Comparison of ENCODE assay signal across 1 cellular context in the genomic region with DNA sequence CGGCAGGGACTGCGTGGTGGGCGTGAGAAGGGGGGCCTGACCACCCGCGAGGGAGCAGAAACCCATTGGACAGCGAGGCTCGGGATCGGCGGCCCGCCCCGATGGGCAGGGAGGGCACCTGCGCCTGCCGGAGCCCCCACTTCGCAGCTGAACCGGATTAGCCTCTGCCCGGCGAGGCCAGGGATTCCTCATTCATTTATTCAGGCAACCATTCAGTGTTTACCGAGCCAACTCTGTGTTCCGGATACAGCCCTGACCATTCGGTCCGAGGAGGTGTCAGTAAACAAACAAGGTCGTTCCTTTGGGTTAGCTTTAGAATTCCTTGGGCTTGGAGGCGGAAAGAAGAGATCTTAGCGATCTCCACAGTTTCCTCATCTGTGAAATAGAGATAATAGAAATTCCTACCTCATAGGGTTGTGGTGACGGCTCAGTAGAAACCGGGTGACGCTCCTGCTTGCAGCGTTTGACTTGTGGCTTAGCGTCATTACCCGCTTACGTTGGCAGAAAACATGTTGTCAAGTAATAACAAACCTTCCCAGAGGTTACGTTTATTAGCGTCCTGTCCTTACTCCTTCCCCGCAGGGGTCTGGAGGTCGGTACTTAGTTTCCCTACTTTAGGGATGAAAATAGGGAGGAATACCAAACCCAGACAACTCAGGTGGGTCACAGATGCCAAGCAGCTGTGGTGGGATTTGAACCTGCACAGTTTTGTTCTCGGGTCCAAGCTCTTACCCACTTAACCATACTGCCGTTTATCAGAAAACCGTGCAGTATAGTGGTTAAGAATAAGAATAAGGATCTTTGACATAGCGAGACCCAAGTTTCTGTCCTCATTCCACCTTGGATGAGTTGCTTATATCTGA.
TF ChIP-seq lines count a peak whose summit lies in the region.

No MANE protein-coding gene starts in this region.

TF ChIP-seq in HepG2, 621 proteins besides CTCF, POLR2A, EP300 and RAD21 (continued from another document and continues in another):
- TF ChIP-seq, protein P1, sequence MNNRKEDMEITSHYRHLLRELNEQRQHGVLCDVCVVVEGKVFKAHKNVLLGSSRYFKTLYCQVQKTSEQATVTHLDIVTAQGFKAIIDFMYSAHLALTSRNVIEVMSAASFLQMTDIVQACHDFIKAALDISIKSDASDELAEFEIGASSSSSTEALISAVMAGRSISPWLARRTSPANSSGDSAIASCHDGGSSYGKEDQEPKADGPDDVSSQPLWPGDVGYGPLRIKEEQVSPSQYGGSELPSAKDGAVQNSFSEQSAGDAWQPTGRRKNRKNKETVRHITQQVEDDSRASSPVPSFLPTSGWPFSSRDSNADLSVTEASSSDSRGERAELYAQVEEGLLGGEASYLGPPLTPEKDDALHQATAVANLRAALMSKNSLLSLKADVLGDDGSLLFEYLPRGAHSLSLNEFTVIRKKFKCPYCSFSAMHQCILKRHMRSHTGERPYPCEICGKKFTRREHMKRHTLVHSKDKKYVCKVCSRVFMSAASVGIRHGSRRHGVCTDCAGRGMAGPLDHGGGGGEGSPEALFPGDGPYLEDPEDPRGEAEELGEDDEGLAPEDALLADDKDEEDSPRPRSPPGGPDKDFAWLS (CRISPR knock-in tag; IDR thresholded peaks at IDR 0.05; ENCODE audit: borderline replicate concordance), result no peak; the same call in 1 of the 2 replicates
- TF ChIP-seq, protein P2, sequence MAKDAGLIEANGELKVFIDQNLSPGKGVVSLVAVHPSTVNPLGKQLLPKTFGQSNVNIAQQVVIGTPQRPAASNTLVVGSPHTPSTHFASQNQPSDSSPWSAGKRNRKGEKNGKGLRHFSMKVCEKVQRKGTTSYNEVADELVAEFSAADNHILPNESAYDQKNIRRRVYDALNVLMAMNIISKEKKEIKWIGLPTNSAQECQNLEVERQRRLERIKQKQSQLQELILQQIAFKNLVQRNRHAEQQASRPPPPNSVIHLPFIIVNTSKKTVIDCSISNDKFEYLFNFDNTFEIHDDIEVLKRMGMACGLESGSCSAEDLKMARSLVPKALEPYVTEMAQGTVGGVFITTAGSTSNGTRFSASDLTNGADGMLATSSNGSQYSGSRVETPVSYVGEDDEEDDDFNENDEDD (CRISPR knock-in tag; IDR thresholded peaks at IDR 0.05; ENCODE audit: borderline replicate concordance), result 0 out of 2 replicates have a peak, but pooled peaks have one; percentile 10
- TF ChIP-seq ZNF143 (CRISPR knock-in tag; IDR thresholded peaks at IDR 0.05) (no peak), ZNF235 (CRISPR knock-in tag; IDR thresholded peaks at IDR 0.05; ENCODE audit: borderline replicate concordance) (no peak), TOPORS (CRISPR knock-in tag; IDR thresholded peaks at IDR 0.05) (no peak; the same call in 1 of the 2 replicates), ZNF326 (CRISPR knock-in tag; IDR thresholded peaks at IDR 0.05; ENCODE audit: borderline replicate concordance) (no peak; the same call in 1 of the 2 replicates), KAT2B (IDR thresholded peaks at IDR 0.05; ENCODE audit: borderline replicate concordance, low read depth, low read length) (no peak), ZZZ3 (CRISPR knock-in tag; IDR thresholded peaks at IDR 0.05; ENCODE audit: borderline replicate concordance) (no peak), NR2F2 (IDR thresholded peaks at IDR 0.05; ENCODE audit: borderline replicate concordance, low read depth) (0 out of 2 replicates have a peak, but pooled peaks have one; percentile 46), ZC3H4 (CRISPR knock-in tag; IDR thresholded peaks at IDR 0.05; ENCODE audit: borderline replicate concordance) (peak; percentile 91; the same call in 1 of the 2 replicates), ADNP (CRISPR knock-in tag; IDR thresholded peaks at IDR 0.05) (no peak), MEF2D (CRISPR knock-in tag; IDR thresholded peaks at IDR 0.05) (peak; percentile 11; the same call in 1 of the 2 replicates), AGO1 (IDR thresholded peaks at IDR 0.05; ENCODE audit: low read depth, low read length, poor library complexity, severe bottlenecking) (no peak), KDM1A (CRISPR knock-in tag; IDR thresholded peaks at IDR 0.05) (0 out of 2 replicates have a peak, but pooled peaks have one; percentile 5), GZF1 (CRISPR knock-in tag; IDR thresholded peaks at IDR 0.05) (peak; percentile 78; the same call in 1 of the 2 replicates), SKI (IDR thresholded peaks at IDR 0.05; ENCODE audit: partially characterized antibody) (peak; percentile 37), GATAD1 (CRISPR knock-in tag; IDR thresholded peaks at IDR 0.05) (no peak), MYNN (CRISPR knock-in tag; IDR thresholded peaks at IDR 0.05; ENCODE audit: low read depth) (no peak), ZNF713 (CRISPR knock-in tag; IDR thresholded peaks at IDR 0.05) (peak; percentile 28; the same call in 1 of the 2 replicates), SRY (CRISPR knock-in tag; IDR thresholded peaks at IDR 0.05) (peak; percentile 93; the same call in 1 of the 2 replicates), DMAP1 (CRISPR knock-in tag; IDR thresholded peaks at IDR 0.05) (no peak), GPN1 (CRISPR knock-in tag; IDR thresholded peaks at IDR 0.05; ENCODE audit: borderline replicate concordance) (no peak), ZNF589 (CRISPR knock-in tag; conservative IDR thresholded peaks at IDR 0.05) (no peak), REXO4 (CRISPR knock-in tag; IDR thresholded peaks at IDR 0.05; ENCODE audit: borderline replicate concordance) (no peak; the same call in 1 of the 2 replicates), TBX3 (IDR thresholded peaks at IDR 0.05; ENCODE audit: borderline replicate concordance) (no peak; the same call in 1 of the 2 replicates), ETV5 (CRISPR knock-in tag; IDR thresholded peaks at IDR 0.05; ENCODE audit: borderline replicate concordance) (peak; percentile 75; the same call in 1 of the 2 replicates), ZFP62 (CRISPR knock-in tag; IDR thresholded peaks at IDR 0.05) (0 out of 2 replicates have a peak, but pooled peaks have one; percentile 58), ZNF891 (CRISPR knock-in tag; IDR thresholded peaks at IDR 0.05) (0 out of 2 replicates have a peak, but pooled peaks have one; percentile 10)
- TF ChIP-seq, protein P3, sequence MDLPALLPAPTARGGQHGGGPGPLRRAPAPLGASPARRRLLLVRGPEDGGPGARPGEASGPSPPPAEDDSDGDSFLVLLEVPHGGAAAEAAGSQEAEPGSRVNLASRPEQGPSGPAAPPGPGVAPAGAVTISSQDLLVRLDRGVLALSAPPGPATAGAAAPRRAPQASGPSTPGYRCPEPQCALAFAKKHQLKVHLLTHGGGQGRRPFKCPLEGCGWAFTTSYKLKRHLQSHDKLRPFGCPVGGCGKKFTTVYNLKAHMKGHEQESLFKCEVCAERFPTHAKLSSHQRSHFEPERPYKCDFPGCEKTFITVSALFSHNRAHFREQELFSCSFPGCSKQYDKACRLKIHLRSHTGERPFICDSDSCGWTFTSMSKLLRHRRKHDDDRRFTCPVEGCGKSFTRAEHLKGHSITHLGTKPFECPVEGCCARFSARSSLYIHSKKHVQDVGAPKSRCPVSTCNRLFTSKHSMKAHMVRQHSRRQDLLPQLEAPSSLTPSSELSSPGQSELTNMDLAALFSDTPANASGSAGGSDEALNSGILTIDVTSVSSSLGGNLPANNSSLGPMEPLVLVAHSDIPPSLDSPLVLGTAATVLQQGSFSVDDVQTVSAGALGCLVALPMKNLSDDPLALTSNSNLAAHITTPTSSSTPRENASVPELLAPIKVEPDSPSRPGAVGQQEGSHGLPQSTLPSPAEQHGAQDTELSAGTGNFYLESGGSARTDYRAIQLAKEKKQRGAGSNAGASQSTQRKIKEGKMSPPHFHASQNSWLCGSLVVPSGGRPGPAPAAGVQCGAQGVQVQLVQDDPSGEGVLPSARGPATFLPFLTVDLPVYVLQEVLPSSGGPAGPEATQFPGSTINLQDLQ (CRISPR knock-in tag; IDR thresholded peaks at IDR 0.05), result no peak
- TF ChIP-seq, protein P4, sequence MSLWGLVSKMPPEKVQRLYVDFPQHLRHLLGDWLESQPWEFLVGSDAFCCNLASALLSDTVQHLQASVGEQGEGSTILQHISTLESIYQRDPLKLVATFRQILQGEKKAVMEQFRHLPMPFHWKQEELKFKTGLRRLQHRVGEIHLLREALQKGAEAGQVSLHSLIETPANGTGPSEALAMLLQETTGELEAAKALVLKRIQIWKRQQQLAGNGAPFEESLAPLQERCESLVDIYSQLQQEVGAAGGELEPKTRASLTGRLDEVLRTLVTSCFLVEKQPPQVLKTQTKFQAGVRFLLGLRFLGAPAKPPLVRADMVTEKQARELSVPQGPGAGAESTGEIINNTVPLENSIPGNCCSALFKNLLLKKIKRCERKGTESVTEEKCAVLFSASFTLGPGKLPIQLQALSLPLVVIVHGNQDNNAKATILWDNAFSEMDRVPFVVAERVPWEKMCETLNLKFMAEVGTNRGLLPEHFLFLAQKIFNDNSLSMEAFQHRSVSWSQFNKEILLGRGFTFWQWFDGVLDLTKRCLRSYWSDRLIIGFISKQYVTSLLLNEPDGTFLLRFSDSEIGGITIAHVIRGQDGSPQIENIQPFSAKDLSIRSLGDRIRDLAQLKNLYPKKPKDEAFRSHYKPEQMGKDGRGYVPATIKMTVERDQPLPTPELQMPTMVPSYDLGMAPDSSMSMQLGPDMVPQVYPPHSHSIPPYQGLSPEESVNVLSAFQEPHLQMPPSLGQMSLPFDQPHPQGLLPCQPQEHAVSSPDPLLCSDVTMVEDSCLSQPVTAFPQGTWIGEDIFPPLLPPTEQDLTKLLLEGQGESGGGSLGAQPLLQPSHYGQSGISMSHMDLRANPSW (CRISPR knock-in tag; IDR thresholded peaks at IDR 0.05; ENCODE audit: borderline replicate concordance), result peak; percentile 54; the same call in 1 of the 2 replicates
- TF ChIP-seq, protein P5, sequence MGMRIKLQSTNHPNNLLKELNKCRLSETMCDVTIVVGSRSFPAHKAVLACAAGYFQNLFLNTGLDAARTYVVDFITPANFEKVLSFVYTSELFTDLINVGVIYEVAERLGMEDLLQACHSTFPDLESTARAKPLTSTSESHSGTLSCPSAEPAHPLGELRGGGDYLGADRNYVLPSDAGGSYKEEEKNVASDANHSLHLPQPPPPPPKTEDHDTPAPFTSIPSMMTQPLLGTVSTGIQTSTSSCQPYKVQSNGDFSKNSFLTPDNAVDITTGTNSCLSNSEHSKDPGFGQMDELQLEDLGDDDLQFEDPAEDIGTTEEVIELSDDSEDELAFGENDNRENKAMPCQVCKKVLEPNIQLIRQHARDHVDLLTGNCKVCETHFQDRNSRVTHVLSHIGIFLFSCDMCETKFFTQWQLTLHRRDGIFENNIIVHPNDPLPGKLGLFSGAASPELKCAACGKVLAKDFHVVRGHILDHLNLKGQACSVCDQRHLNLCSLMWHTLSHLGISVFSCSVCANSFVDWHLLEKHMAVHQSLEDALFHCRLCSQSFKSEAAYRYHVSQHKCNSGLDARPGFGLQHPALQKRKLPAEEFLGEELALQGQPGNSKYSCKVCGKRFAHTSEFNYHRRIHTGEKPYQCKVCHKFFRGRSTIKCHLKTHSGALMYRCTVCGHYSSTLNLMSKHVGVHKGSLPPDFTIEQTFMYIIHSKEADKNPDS (CRISPR knock-in tag; IDR thresholded peaks at IDR 0.05), result 0 out of 2 replicates have a peak, but pooled peaks have one; percentile 67
- TF ChIP-seq, protein P6, sequence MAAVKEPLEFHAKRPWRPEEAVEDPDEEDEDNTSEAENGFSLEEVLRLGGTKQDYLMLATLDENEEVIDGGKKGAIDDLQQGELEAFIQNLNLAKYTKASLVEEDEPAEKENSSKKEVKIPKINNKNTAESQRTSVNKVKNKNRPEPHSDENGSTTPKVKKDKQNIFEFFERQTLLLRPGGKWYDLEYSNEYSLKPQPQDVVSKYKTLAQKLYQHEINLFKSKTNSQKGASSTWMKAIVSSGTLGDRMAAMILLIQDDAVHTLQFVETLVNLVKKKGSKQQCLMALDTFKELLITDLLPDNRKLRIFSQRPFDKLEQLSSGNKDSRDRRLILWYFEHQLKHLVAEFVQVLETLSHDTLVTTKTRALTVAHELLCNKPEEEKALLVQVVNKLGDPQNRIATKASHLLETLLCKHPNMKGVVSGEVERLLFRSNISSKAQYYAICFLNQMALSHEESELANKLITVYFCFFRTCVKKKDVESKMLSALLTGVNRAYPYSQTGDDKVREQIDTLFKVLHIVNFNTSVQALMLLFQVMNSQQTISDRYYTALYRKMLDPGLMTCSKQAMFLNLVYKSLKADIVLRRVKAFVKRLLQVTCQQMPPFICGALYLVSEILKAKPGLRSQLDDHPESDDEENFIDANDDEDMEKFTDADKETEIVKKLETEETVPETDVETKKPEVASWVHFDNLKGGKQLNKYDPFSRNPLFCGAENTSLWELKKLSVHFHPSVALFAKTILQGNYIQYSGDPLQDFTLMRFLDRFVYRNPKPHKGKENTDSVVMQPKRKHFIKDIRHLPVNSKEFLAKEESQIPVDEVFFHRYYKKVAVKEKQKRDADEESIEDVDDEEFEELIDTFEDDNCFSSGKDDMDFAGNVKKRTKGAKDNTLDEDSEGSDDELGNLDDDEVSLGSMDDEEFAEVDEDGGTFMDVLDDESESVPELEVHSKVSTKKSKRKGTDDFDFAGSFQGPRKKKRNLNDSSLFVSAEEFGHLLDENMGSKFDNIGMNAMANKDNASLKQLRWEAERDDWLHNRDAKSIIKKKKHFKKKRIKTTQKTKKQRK (IDR thresholded peaks at IDR 0.05; ENCODE audit: low read length), result no peak
- TF ChIP-seq, protein P7, sequence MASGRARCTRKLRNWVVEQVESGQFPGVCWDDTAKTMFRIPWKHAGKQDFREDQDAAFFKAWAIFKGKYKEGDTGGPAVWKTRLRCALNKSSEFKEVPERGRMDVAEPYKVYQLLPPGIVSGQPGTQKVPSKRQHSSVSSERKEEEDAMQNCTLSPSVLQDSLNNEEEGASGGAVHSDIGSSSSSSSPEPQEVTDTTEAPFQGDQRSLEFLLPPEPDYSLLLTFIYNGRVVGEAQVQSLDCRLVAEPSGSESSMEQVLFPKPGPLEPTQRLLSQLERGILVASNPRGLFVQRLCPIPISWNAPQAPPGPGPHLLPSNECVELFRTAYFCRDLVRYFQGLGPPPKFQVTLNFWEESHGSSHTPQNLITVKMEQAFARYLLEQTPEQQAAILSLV (CRISPR knock-in tag; IDR thresholded peaks at IDR 0.05; ENCODE audit: borderline replicate concordance), result no peak; the same call in 1 of the 2 replicates
- TF ChIP-seq, protein P8, sequence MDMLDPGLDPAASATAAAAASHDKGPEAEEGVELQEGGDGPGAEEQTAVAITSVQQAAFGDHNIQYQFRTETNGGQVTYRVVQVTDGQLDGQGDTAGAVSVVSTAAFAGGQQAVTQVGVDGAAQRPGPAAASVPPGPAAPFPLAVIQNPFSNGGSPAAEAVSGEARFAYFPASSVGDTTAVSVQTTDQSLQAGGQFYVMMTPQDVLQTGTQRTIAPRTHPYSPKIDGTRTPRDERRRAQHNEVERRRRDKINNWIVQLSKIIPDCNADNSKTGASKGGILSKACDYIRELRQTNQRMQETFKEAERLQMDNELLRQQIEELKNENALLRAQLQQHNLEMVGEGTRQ (IDR thresholded peaks at IDR 0.05; ENCODE audit: low read depth, low read length), result no peak
- TF ChIP-seq, protein P8 (CRISPR knock-in tag; IDR thresholded peaks at IDR 0.05; ENCODE audit: borderline replicate concordance), result no peak
